ENCODE assay signal across 20 cellular contexts in the genomic region with DNA sequence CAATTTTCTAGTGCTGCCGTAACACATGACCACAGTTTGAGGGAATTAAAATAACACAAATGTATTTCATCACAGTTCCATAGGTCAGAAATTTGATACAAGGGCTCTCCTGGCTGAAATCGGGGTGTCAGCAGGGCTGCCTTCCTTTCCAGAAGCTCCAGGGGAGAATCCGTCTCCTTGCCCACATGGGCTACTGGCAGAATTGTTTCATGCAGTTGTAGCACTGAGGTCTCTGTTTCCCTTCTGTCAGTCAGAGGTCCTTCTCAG. TPM values are rescaled to one million over a fixed set of nuclear protein-coding genes. Genes with fewer than 3 reads are reported as not detected.
"Had no signal": no experiment of that assay in that cellular context is flagged by ENCODE, and none has a peak within 500 bp of the region (broad histone marks: within the 10 kb centered on the region; RNA-seq: fewer than 3 reads in every experiment).

No MANE protein-coding gene starts in this region.

- ATAC-seq: effector memory CD8-positive, alpha-beta T cell; foreskin keratinocyte; mucosa of descending colon; naive thymus-derived CD8-positive, alpha-beta T cell; stimulated activated memory B cell treated with anti-CD40 and anti-IgM and Interleukin-4, amounts not matched to agents 10 μg/mL and 1 μg/mL and 100 μg/mL, for 72 hours had no signal

- H3K4me3 Mint-ChIP-seq: dendritic cell treated with granulocyte-macrophage colony-stimulating factor and Interleukin-4, amounts not matched to agents 40 ng/mL and 50 ng/mL, for 4 days; effector memory CD8-positive, alpha-beta T cell; naive thymus-derived CD8-positive, alpha-beta T cell; stimulated activated memory B cell treated with anti-CD40 and anti-IgM and Interleukin-4, amounts not matched to agents 10 μg/mL and 1 μg/mL and 100 μg/mL, for 72 hours; stimulated activated naive CD8-positive, alpha-beta T cell treated with anti-CD3 and anti-CD28 coated beads, Interleukin-15, Interleukin-2, amounts not matched to agents 100 ng/mL and 50 ng/mL, for 24 hours had no signal

- H3K36me3 ChIP-seq: esophagus muscularis mucosa, neutrophil, right atrium auricular region, spleen, tibial artery, upper lobe of left lung, uterus had no signal

- H3K27ac Mint-ChIP-seq: dendritic cell treated with granulocyte-macrophage colony-stimulating factor and Interleukin-4, amounts not matched to agents 40 ng/mL and 50 ng/mL, for 4 days; effector memory CD8-positive, alpha-beta T cell; naive thymus-derived CD8-positive, alpha-beta T cell; stimulated activated memory B cell treated with anti-CD40 and anti-IgM and Interleukin-4, amounts not matched to agents 10 μg/mL and 1 μg/mL and 100 μg/mL, for 72 hours; stimulated activated naive CD8-positive, alpha-beta T cell treated with anti-CD3 and anti-CD28 coated beads, Interleukin-15, Interleukin-2, amounts not matched to agents 100 ng/mL and 50 ng/mL, for 24 hours had no signal

- H3K4me1 Mint-ChIP-seq: stimulated activated memory B cell treated with anti-CD40 and anti-IgM and Interleukin-4, amounts not matched to agents 10 μg/mL and 1 μg/mL and 100 μg/mL, for 72 hours had no signal

- H3K4me1 ChIP-seq: esophagus muscularis mucosa, foreskin keratinocyte, right atrium auricular region, spleen, upper lobe of left lung, uterus had no signal

- DNase-seq: effector memory CD8-positive, alpha-beta T cell; foreskin keratinocyte; mucosa of descending colon; naive thymus-derived CD8-positive, alpha-beta T cell; posterior cingulate gyrus; spleen; stimulated activated CD4-positive, alpha-beta T cell treated with anti-CD3 and anti-CD28 coated beads, Interleukin-15, amount 100 ng/mL, for 24 hours; stimulated activated CD4-positive, alpha-beta T cell treated with anti-CD3 and anti-CD28 coated beads, Interleukin-1b, Interleukin-23, amount 100 ng/mL, for 48 hours; stimulated activated CD4-positive, alpha-beta T cell treated with anti-CD3 and anti-CD28 coated beads, Interleukin-4, amount 100 ng/mL, for 24 hours; tibial artery; upper lobe of left lung; uterus had no signal

- H3K27me3 ChIP-seq: foreskin keratinocyte, hepatocyte, right atrium auricular region, upper lobe of left lung, uterus had no signal

- H3K9me3 Mint-ChIP-seq: dendritic cell treated with granulocyte-macrophage colony-stimulating factor and Interleukin-4, amounts not matched to agents 40 ng/mL and 50 ng/mL, for 4 days; effector memory CD8-positive, alpha-beta T cell; naive thymus-derived CD8-positive, alpha-beta T cell; stimulated activated memory B cell treated with anti-CD40 and anti-IgM and Interleukin-4, amounts not matched to agents 10 μg/mL and 1 μg/mL and 100 μg/mL, for 72 hours; stimulated activated naive CD8-positive, alpha-beta T cell treated with anti-CD3 and anti-CD28 coated beads, Interleukin-15, Interleukin-2, amounts not matched to agents 100 ng/mL and 50 ng/mL, for 24 hours had no signal

- H3K4me3 ChIP-seq: esophagus muscularis mucosa, hepatocyte, mucosa of descending colon, right atrium auricular region, spleen, tibial artery, upper lobe of left lung, uterus had no signal

- H3K9me3 ChIP-seq: esophagus muscularis mucosa, mucosa of descending colon, neutrophil, right atrium auricular region, spleen, tibial artery, upper lobe of left lung, uterus had no signal

- H3K36me3 Mint-ChIP-seq: naive thymus-derived CD8-positive, alpha-beta T cell; stimulated activated memory B cell treated with anti-CD40 and anti-IgM and Interleukin-4, amounts not matched to agents 10 μg/mL and 1 μg/mL and 100 μg/mL, for 72 hours had no signal

- H3K27ac ChIP-seq: epithelial cell of prostate, esophagus muscularis mucosa, foreskin keratinocyte, hepatocyte, neutrophil, right atrium auricular region, spleen, tibial artery, upper lobe of left lung, uterus had no signal

RNA-seq across cellular contexts. Expression of a gene that starts 43.4 kb away (rescaled TPM):
- total RNA-seq: naive thymus-derived CD8-positive, alpha-beta T cell; right atrium auricular region had no signal
